In the genomic region with DNA sequence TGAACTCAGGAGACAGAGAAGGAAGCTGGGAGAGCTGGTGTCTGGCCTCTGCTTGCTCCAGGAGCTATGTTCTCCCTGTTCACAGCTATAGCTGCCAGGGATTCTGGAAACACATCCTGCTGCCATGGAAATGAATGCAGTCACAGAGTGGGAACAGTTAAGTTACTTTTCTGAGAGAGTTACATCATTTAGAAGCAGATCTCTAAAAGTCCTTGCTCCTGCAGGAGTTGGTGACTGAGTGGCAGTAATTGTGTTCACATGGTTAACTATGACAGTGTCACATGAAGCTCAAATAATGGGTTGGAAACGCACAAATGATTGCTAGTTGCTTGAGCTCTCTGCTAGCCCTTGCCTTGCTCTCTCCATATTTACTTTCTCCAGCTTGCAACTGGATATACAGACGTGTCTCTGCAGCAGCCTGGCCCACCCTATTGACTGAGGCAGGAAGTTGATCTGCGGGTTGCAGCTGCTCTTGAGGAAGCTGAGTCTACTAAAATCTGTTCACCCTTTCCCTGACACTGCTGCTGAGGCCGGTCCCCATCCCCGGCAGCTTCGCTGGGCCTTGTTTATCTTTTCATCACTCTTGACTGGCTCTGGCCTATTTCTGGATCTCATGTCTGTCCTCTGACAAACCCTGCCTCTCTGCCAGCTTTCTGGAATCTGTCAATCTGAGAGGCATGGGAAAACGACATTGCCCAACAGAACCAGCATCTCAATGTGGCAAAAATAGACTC, we compare ENCODE assay signal across 14 cellular contexts. TPM values are rescaled to one million over a fixed set of nuclear protein-coding genes. Genes with fewer than 3 reads are reported as not detected.
DNase-seq lines count a peak whose midpoint lies in the region; ATAC-seq and TF ChIP-seq lines count a peak whose summit lies in the region.
"Had no signal": no experiment of that assay in that cellular context is flagged by ENCODE, and none has a peak within 500 bp of the region (broad histone marks: within the 10 kb centered on the region; RNA-seq: fewer than 3 reads in every experiment).

No MANE protein-coding gene starts in this region.

- H3K36me3 ChIP-seq in heart right ventricle (no peaks in the 10 kb centered on the region), sigmoid colon (no peaks in the 10 kb centered on the region)

- TF ChIP-seq CTCF in heart right ventricle (IDR thresholded peaks at IDR 0.05) (no peak), sigmoid colon (IDR thresholded peaks at IDR 0.05) (no peak)

- DNase-seq in DMS 273 (lab: John Stamatoyannopoulos, UW; ENCODE audit: unreplicated experiment) = peak; percentile 41
- no peak for DNase-seq in DMS 273 treated with DMSO at 0.1 percent for 48 hours (lab: John Stamatoyannopoulos, UW)
- DNase-seq in heart right ventricle = peak in 1 of 2 donors; percentile 33
- DNase-seq in sigmoid colon = no peak
- DNase-seq in HUDEP-2 (lab: John Stamatoyannopoulos, UW; ENCODE audit: unreplicated experiment in 76 of 76) = no peak
- DNase-seq: activated T-cell treated with anti-CD3 and anti-CD28 coated beads, Interleukin-2, amount 50 U/mL, for 72 hours had no signal

- no peak for TF ChIP-seq EP300 in sigmoid colon (IDR thresholded peaks at IDR 0.05)

- peaks cover 15 to 51% (median 34%) of the 10 kb centered on the region in 9 donors for H3K4me1 ChIP-seq in heart right ventricle
- H3K4me1 ChIP-seq in sigmoid colon = peaks cover 0 to 40% (median 33%) of the 10 kb centered on the region in 4 donors

- H3K9me3 ChIP-seq in heart right ventricle = no peaks in the 10 kb centered on the region
- no peaks in the 10 kb centered on the region for H3K9me3 ChIP-seq in sigmoid colon

- 1 to 5% methylated on average over 7 of the region's 7 CpGs for WGBS in heart right ventricle, 2 donors
- WGBS in sigmoid colon, 2 donors = 17 to 53% methylated on average over 7 of the region's 7 CpGs

- H3K4me3 ChIP-seq in heart right ventricle (no peak overlapping the region), sigmoid colon (no peak overlapping the region)
- H3K4me3 ChIP-seq: K562, lung, SK-N-MC had no signal

- TF ChIP-seq POLR2A in sigmoid colon (IDR thresholded peaks at IDR 0.05) = no peak

- ATAC-seq in heart right ventricle (peak; percentile 76 to 94 (median 90)), GM19328 (IDR thresholded peaks at IDR 0.05; ENCODE audit: unreplicated experiment) (no peak), HG03378 (IDR thresholded peaks at IDR 0.05; ENCODE audit: unreplicated experiment) (no peak)
- ATAC-seq: activated T-cell treated with anti-CD3 and anti-CD28 coated beads, Interleukin-2, amount 50 U/mL, for 72 hours; K562 had no signal

- intact Hi-C loops in heart right ventricle (cut with DNase I) (loop anchor here in 1 of 10 donors (10.0 kb wide), 1 partner anchor 88 kb away; no protein-coding TSS in a partner anchor), sigmoid colon (cut with DNase I) (no loop called here)

- H3K27ac ChIP-seq in heart right ventricle (peak overlapping the region in 8 of 10 donors; percentile 2 to 69 (median 59)), sigmoid colon (peak overlapping the region; percentile 25 to 64 (median 40))
- H3K27ac ChIP-seq: 22Rv1, SK-N-MC had no signal

- no peaks in the 10 kb centered on the region for H3K27me3 ChIP-seq in heart right ventricle
- no peaks in the 10 kb centered on the region for H3K27me3 ChIP-seq in sigmoid colon

TF ChIP-seq in PFSK-1, 5 proteins besides CTCF, POLR2A, EP300 and RAD21:
- TF ChIP-seq, protein P1, sequence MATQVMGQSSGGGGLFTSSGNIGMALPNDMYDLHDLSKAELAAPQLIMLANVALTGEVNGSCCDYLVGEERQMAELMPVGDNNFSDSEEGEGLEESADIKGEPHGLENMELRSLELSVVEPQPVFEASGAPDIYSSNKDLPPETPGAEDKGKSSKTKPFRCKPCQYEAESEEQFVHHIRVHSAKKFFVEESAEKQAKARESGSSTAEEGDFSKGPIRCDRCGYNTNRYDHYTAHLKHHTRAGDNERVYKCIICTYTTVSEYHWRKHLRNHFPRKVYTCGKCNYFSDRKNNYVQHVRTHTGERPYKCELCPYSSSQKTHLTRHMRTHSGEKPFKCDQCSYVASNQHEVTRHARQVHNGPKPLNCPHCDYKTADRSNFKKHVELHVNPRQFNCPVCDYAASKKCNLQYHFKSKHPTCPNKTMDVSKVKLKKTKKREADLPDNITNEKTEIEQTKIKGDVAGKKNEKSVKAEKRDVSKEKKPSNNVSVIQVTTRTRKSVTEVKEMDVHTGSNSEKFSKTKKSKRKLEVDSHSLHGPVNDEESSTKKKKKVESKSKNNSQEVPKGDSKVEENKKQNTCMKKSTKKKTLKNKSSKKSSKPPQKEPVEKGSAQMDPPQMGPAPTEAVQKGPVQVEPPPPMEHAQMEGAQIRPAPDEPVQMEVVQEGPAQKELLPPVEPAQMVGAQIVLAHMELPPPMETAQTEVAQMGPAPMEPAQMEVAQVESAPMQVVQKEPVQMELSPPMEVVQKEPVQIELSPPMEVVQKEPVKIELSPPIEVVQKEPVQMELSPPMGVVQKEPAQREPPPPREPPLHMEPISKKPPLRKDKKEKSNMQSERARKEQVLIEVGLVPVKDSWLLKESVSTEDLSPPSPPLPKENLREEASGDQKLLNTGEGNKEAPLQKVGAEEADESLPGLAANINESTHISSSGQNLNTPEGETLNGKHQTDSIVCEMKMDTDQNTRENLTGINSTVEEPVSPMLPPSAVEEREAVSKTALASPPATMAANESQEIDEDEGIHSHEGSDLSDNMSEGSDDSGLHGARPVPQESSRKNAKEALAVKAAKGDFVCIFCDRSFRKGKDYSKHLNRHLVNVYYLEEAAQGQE (IDR thresholded peaks at IDR 0.05; ENCODE audit: insufficient read depth in 1 of 2, low read depth in 2 of 2, low read length in 2 of 2) = no peak
- TF ChIP-seq SIN3A (IDR thresholded peaks at IDR 0.05; ENCODE audit: borderline replicate concordance, insufficient read depth, low read length) (no peak), FOXP2 (optimal IDR thresholded peaks at IDR 0.05; ENCODE audit: borderline replicate concordance, extremely low read depth, extremely low read length, insufficient read depth) (peak; percentile 44)

RNA-seq across cellular contexts. Expression of a gene that starts 16.7 kb away (rescaled TPM):
- 1.6 TPM for polyA plus RNA-seq in PFSK-1 (2012; ENCODE audit: insufficient read length, low read depth)
- total RNA-seq in heart right ventricle (10 to 100 TPM in 9 of 10 donors, 1 to 10 TPM in 1; 9.1 to 19.7 (median 14.1) TPM), sigmoid colon (100 to 1,000 TPM in 2 of 4 donors, 10 to 100 TPM in 2; 71.4 to 186 (median 121) TPM)
- polyA plus RNA-seq in heart right ventricle (10 to 100 TPM in 1 of 2 donors, 1 to 10 TPM in 1; 8.8 to 12.2 TPM), sigmoid colon (10 to 100 TPM in 1 of 3 donors, 1 to 10 TPM in 1, under 1 TPM in 1; 0.69 to 16.3 (median 7.8) TPM)
- total RNA-seq: K562 had no signal
- polyA plus RNA-seq: K562 had no signal

RNA-seq across cellular contexts. Expression of a gene that starts 26.5 kb away (rescaled TPM):
- polyA plus RNA-seq in PFSK-1 (2012; ENCODE audit: insufficient read length, low read depth) = 0.08 TPM
- total RNA-seq in heart right ventricle (1 to 10 TPM; 1.2 to 8.7 (median 2.2) TPM), sigmoid colon (1 to 10 TPM in 2 of 4 donors, under 1 TPM in 2; 0.16 to 2.2 (median 1.1) TPM)
- polyA plus RNA-seq in heart right ventricle (1 to 10 TPM; 3.9 to 5.6 TPM), sigmoid colon (1 to 10 TPM in 1 of 3 donors, not detected in 2; 1.1 TPM)
- total RNA-seq: endodermal cell, K562 had no signal
- polyA plus RNA-seq: K562 had no signal

RNA-seq across cellular contexts. Expression of a gene that starts 45.7 kb away (rescaled TPM):
- polyA plus RNA-seq in PFSK-1 (2012; ENCODE audit: insufficient read length, low read depth) = 3.6 TPM
- under 1 TPM in 2 of 10 donors, not detected in 8; 0.13 to 0.21 TPM for total RNA-seq in heart right ventricle
- polyA plus RNA-seq in heart right ventricle = under 1 TPM; 0.03 to 0.15 TPM
- total RNA-seq in sigmoid colon = under 1 TPM in 1 of 4 donors, not detected in 3; 0.71 TPM
- polyA plus RNA-seq in sigmoid colon = under 1 TPM in 1 of 3 donors, not detected in 2; 0.50 TPM

Comparison
In these comparisons a context has a peak if more than half of its experiments do, and no peak if none do; other contexts are left out.
1. ATAC-seq: peak in heart right ventricle (8 of 8); none in GM19328 (single experiment) and HG03378 (single experiment).